ENCODE assay signal across 27 cellular contexts in genomic region chr20:20627471-20627870, GRCh38.
"Had no signal": no experiment of that assay in that cellular context is flagged by ENCODE, and none has a peak within 500 bp of the region (broad histone marks: within the 10 kb centered on the region; RNA-seq: fewer than 3 reads in every experiment).

No MANE protein-coding gene starts in this region.

- H3K9me3 Mint-ChIP-seq: stimulated activated effector memory CD8-positive, alpha-beta T cell treated with anti-CD3 and anti-CD28 coated beads, Interleukin-12 subunit alpha, Interleukin-12 subunit beta, amount 100 ng/mL, for 72 hours; stimulated activated memory B cell treated with anti-CD40 and anti-IgM and Interleukin-4, amounts not matched to agents 10 μg/mL and 1 μg/mL and 100 μg/mL, for 72 hours; stimulated activated naive B cell treated with anti-CD40 and anti-IgM and Interleukin-4, amounts not matched to agents 10 μg/mL and 1 μg/mL and 100 μg/mL, for 72 hours; stimulated activated naive CD8-positive, alpha-beta T cell treated with anti-CD3 and anti-CD28 coated beads, Interleukin-15, amount 100 ng/mL, for 72 hours; stimulated activated naive CD8-positive, alpha-beta T cell treated with anti-CD3 and anti-CD28 coated beads, Interleukin-15, Interleukin-2, amounts not matched to agents 100 ng/mL and 50 ng/mL, for 24 hours; type B pancreatic cell had no signal

- ATAC-seq: stimulated activated effector memory CD8-positive, alpha-beta T cell treated with anti-CD3 and anti-CD28 coated beads, Interleukin-12 subunit alpha, Interleukin-12 subunit beta, amount 100 ng/mL, for 72 hours; stimulated activated memory B cell treated with anti-CD40 and anti-IgM and Interleukin-4, amounts not matched to agents 10 μg/mL and 1 μg/mL and 100 μg/mL, for 72 hours; stimulated activated naive B cell treated with anti-CD40 and anti-IgM and Interleukin-4, amounts not matched to agents 10 μg/mL and 1 μg/mL and 100 μg/mL, for 72 hours; stimulated activated naive CD8-positive, alpha-beta T cell treated with anti-CD3 and anti-CD28 coated beads, Interleukin-15, amount 100 ng/mL, for 72 hours; stimulated activated naive CD8-positive, alpha-beta T cell treated with anti-CD3 and anti-CD28 coated beads, Interleukin-15, Interleukin-2, amounts not matched to agents 100 U/mL and 50 U/mL, for 24 hours had no signal

- H3K36me3 ChIP-seq: uterus had no signal

- H3K4me3 ChIP-seq: stomach, suprapubic skin, testis, thoracic aorta, tibial artery, tibial nerve, upper lobe of left lung, upper lobe of right lung, uterus, vagina had no signal

- H3K27ac Mint-ChIP-seq: stimulated activated effector memory CD8-positive, alpha-beta T cell treated with anti-CD3 and anti-CD28 coated beads, Interleukin-12 subunit alpha, Interleukin-12 subunit beta, amount 100 ng/mL, for 72 hours; stimulated activated memory B cell treated with anti-CD40 and anti-IgM and Interleukin-4, amounts not matched to agents 10 μg/mL and 1 μg/mL and 100 μg/mL, for 72 hours; stimulated activated naive B cell treated with anti-CD40 and anti-IgM and Interleukin-4, amounts not matched to agents 10 μg/mL and 1 μg/mL and 100 μg/mL, for 72 hours; stimulated activated naive CD8-positive, alpha-beta T cell treated with anti-CD3 and anti-CD28 coated beads, Interleukin-15, Interleukin-2, amounts not matched to agents 100 ng/mL and 50 ng/mL, for 24 hours; type B pancreatic cell had no signal

- H3K27me3 Mint-ChIP-seq: stimulated activated memory B cell treated with anti-CD40 and anti-IgM and Interleukin-4, amounts not matched to agents 10 μg/mL and 1 μg/mL and 100 μg/mL, for 72 hours; stimulated activated naive B cell treated with anti-CD40 and anti-IgM and Interleukin-4, amounts not matched to agents 10 μg/mL and 1 μg/mL and 100 μg/mL, for 72 hours; stimulated activated naive CD8-positive, alpha-beta T cell treated with anti-CD3 and anti-CD28 coated beads, Interleukin-15, amount 100 ng/mL, for 72 hours; stimulated activated naive CD8-positive, alpha-beta T cell treated with anti-CD3 and anti-CD28 coated beads, Interleukin-15, Interleukin-2, amounts not matched to agents 100 ng/mL and 50 ng/mL, for 24 hours; type B pancreatic cell had no signal

- H3K4me1 ChIP-seq: stomach, suprapubic skin, testis, tibial artery, upper lobe of left lung, upper lobe of right lung, uterus, vagina had no signal

- H3K27me3 ChIP-seq: stomach, suprapubic skin, testis, tibial artery, tibial nerve, upper lobe of left lung, upper lobe of right lung, uterus, vagina had no signal

- H3K9me3 ChIP-seq: stomach, suprapubic skin, testis, thoracic aorta, tibial artery, tibial nerve, upper lobe of left lung, upper lobe of right lung, uterus, vagina had no signal

- H3K4me1 Mint-ChIP-seq: stimulated activated effector memory CD8-positive, alpha-beta T cell treated with anti-CD3 and anti-CD28 coated beads, Interleukin-12 subunit alpha, Interleukin-12 subunit beta, amount 100 ng/mL, for 72 hours; stimulated activated memory B cell treated with anti-CD40 and anti-IgM and Interleukin-4, amounts not matched to agents 10 μg/mL and 1 μg/mL and 100 μg/mL, for 72 hours; stimulated activated naive B cell treated with anti-CD40 and anti-IgM and Interleukin-4, amounts not matched to agents 10 μg/mL and 1 μg/mL and 100 μg/mL, for 72 hours; stimulated activated naive CD8-positive, alpha-beta T cell treated with anti-CD3 and anti-CD28 coated beads, Interleukin-15, amount 100 ng/mL, for 72 hours had no signal

- DNase-seq: stimulated activated CD4-positive, alpha-beta T cell treated with anti-CD3 and anti-CD28 coated beads, Interleukin-2, amount 100 ng/mL, for 24 hours; stimulated activated CD4-positive, alpha-beta T cell treated with anti-CD3 and anti-CD28 coated beads, Interleukin-2, amount 100 ng/mL, for 48 hours; stimulated activated CD4-positive, alpha-beta T cell treated with anti-CD3 and anti-CD28 coated beads, Interleukin-4, amount 100 ng/mL, for 1 hour; stimulated activated CD4-positive, alpha-beta T cell treated with anti-CD3 and anti-CD28 coated beads, Interleukin-4, amount 100 ng/mL, for 24 hours; stimulated activated CD4-positive, alpha-beta T cell treated with anti-CD3 and anti-CD28 coated beads, Interleukin-4, amount 100 ng/mL, for 4 hours; stimulated activated CD8-positive, alpha-beta memory T cell treated with anti-CD3 and anti-CD28 coated beads, Interleukin-4, amount 100 ng/mL, for 48 hours; stimulated activated naive B cell treated with anti-CD40 and anti-IgM and Interleukin-4, amounts not matched to agents 10 μg/mL and 1 μg/mL and 100 μg/mL, for 72 hours; stimulated activated naive CD4-positive, alpha-beta T cell; stimulated activated naive CD4-positive, alpha-beta T cell treated with Interleukin-2 at 50 U/mL for 16 hours; stimulated activated naive CD8-positive, alpha-beta T cell treated with anti-CD3 and anti-CD28 coated beads, Interleukin-15, amount 100 ng/mL, for 72 hours; stimulated activated naive CD8-positive, alpha-beta T cell treated with anti-CD3 and anti-CD28 coated beads, Interleukin-15, Interleukin-2, amounts not matched to agents 100 U/mL and 50 U/mL, for 24 hours; stomach; substantia nigra; testis; tibial artery; trophoblast cell; upper lobe of left lung; upper lobe of right lung; uterus had no signal

- H3K27ac ChIP-seq: stomach, suprapubic skin, testis, thoracic aorta, tibial artery, tibial nerve, upper lobe of left lung, upper lobe of right lung, uterus, vagina had no signal

- H3K4me3 Mint-ChIP-seq: stimulated activated effector memory CD8-positive, alpha-beta T cell treated with anti-CD3 and anti-CD28 coated beads, Interleukin-12 subunit alpha, Interleukin-12 subunit beta, amount 100 ng/mL, for 72 hours; stimulated activated memory B cell treated with anti-CD40 and anti-IgM and Interleukin-4, amounts not matched to agents 10 μg/mL and 1 μg/mL and 100 μg/mL, for 72 hours; stimulated activated naive B cell treated with anti-CD40 and anti-IgM and Interleukin-4, amounts not matched to agents 10 μg/mL and 1 μg/mL and 100 μg/mL, for 72 hours; stimulated activated naive CD8-positive, alpha-beta T cell treated with anti-CD3 and anti-CD28 coated beads, Interleukin-15, amount 100 ng/mL, for 72 hours; stimulated activated naive CD8-positive, alpha-beta T cell treated with anti-CD3 and anti-CD28 coated beads, Interleukin-15, Interleukin-2, amounts not matched to agents 100 ng/mL and 50 ng/mL, for 24 hours; type B pancreatic cell had no signal
